13 cellular contexts compared by ENCODE assay signal in genomic region chr13:59176775-59177174, GRCh38.
A peak's percentile ranks its signal among the peaks of the same experiment; 100 is the strongest.
DNase-seq lines count a peak whose midpoint lies in the region; ATAC-seq and TF ChIP-seq lines count a peak whose summit lies in the region.
"Had no signal": no experiment of that assay in that cellular context is flagged by ENCODE, and none has a peak within 500 bp of the region (broad histone marks: within the 10 kb centered on the region; RNA-seq: fewer than 3 reads in every experiment).

No MANE protein-coding gene starts in this region.

- H3K23ac ChIP-seq in neuronal stem cell (ENCODE audit: low read depth, low read length, poor library complexity) = no peak overlapping the region

- WGBS in neuronal stem cell (ENCODE audit: extremely low coverage in 2 of 2, insufficient read length in 2 of 2, insufficient replicate concordance in 1 of 2), 2 donors = no CpG with 5 or more reads among the region's 3 CpGs

- no peak overlapping the region for H3K27ac Mint-ChIP-seq in Calu3 (ENCODE audit: unreplicated experiment)
- H3K27ac Mint-ChIP-seq: brain had no signal

- H2BK120ac ChIP-seq in neuronal stem cell (ENCODE audit: low read depth, low read length) = no peak overlapping the region

- no peaks in the 10 kb centered on the region for H3K36me3 Mint-ChIP-seq in Calu3 (ENCODE audit: insufficient read depth, unreplicated experiment)
- H3K36me3 Mint-ChIP-seq: brain had no signal

- DNase-seq in AG20443 (ENCODE audit: low spot score) (peak; percentile 11), KBM-7 (peak; percentile 27), choroid plexus epithelial cell (ENCODE audit: low read depth) (no peak), Calu3 (no peak), neuronal stem cell (ENCODE audit: low spot score) (no peak)
- DNase-seq: activated CD4-positive, CD25-positive, alpha-beta regulatory T cell treated with anti-CD3 and anti-CD28 coated beads, Interleukin-2, amount 50 U/mL, for 72 hours; HCEC 1CT; NCI-H1694 treated with DMSO at 0.1 percent for 48 hours; stimulated activated naive CD8-positive, alpha-beta T cell treated with anti-CD3 and anti-CD28 coated beads, Interleukin-15, Interleukin-2, amounts not matched to agents 100 U/mL and 50 U/mL, for 24 hours had no signal

- in situ Hi-C loops in KBM-7 (cut with MboI; ENCODE audit: low pct_unique_long_range_greater_than_20kb, low sequenced_read_pairs) = no loop called here

- no peak overlapping the region for H3K4me2 ChIP-seq in neuronal stem cell (ENCODE audit: insufficient read depth, low read length, poor library complexity, severe bottlenecking)

- peak; percentile 34; the same call in 1 of the 2 replicates for TF ChIP-seq CTCF in GM12875 (IDR thresholded peaks at IDR 0.05; ENCODE audit: borderline replicate concordance, insufficient read depth, low read depth, low read length)
- TF ChIP-seq CTCF in choroid plexus epithelial cell (conservative IDR thresholded peaks at IDR 0.05; ENCODE audit: low read depth, low read length) = peak; percentile 14
- TF ChIP-seq CTCF in Calu3 (IDR thresholded peaks at IDR 0.05; ENCODE audit: unreplicated experiment) = no peak

- H3K9ac ChIP-seq in neuronal stem cell (ENCODE audit: low read depth, low read length, poor library complexity) = no peak overlapping the region

- H3K36me3 ChIP-seq in neuronal stem cell (replicated peaks in 1 of 2; ENCODE audit: control insufficient read depth in 2 of 2, insufficient read depth in 2 of 2, low read length in 2 of 2) = no peaks in the 10 kb centered on the region

- H3K4me1 Mint-ChIP-seq in Calu3 (ENCODE audit: low read depth, unreplicated experiment) = no peaks in the 10 kb centered on the region
- H3K4me1 Mint-ChIP-seq: brain had no signal

- CTCF ChIA-PET in Calu3 (lab: Charles Lee) = no interaction called here

- H4K8ac ChIP-seq in neuronal stem cell (ENCODE audit: low read depth, low read length) = no peak overlapping the region

- H3K4ac ChIP-seq in neuronal stem cell (ENCODE audit: low read length) = no peak overlapping the region

- ATAC-seq in GM19351 (IDR thresholded peaks at IDR 0.05; ENCODE audit: unreplicated experiment) = no peak
- ATAC-seq in HG03159 (IDR thresholded peaks at IDR 0.05; ENCODE audit: unreplicated experiment) = no peak
- ATAC-seq: stimulated activated naive CD8-positive, alpha-beta T cell treated with anti-CD3 and anti-CD28 coated beads, Interleukin-15, Interleukin-2, amounts not matched to agents 100 U/mL and 50 U/mL, for 24 hours had no signal

- H3K18ac ChIP-seq in neuronal stem cell (ENCODE audit: low read length) = no peak overlapping the region

- H3K4me1 ChIP-seq in neuronal stem cell (ENCODE audit: control insufficient read depth in 2 of 2, insufficient read depth in 1 of 2, low read depth in 1 of 2, low read length in 2 of 2) = no peaks in the 10 kb centered on the region

- no peak overlapping the region for H2BK12ac ChIP-seq in neuronal stem cell (ENCODE audit: low read length)

- no peak overlapping the region for H2AK5ac ChIP-seq in neuronal stem cell (ENCODE audit: low read depth, low read length)

- no peak overlapping the region for H3K4me3 Mint-ChIP-seq in Calu3 (ENCODE audit: low read depth, unreplicated experiment)
- H3K4me3 Mint-ChIP-seq: brain had no signal

- no TSS peak for BruUV-seq in Calu3 (replicated peaks; lab: Mats Ljungman, UMichigan)

- no peaks in the 10 kb centered on the region for H3K27me3 Mint-ChIP-seq in Calu3 (ENCODE audit: unreplicated experiment)
- H3K27me3 Mint-ChIP-seq: brain had no signal

- intact Hi-C loops in Calu3 (cut with micrococcal nuclease; ENCODE audit: unreplicated experiment) = no loop called here

- H2BK15ac ChIP-seq in neuronal stem cell (ENCODE audit: low read length) = no peak overlapping the region

- H2BK5ac ChIP-seq in neuronal stem cell (ENCODE audit: low read length) = no peak overlapping the region

- no peak overlapping the region for H4K91ac ChIP-seq in neuronal stem cell (ENCODE audit: low read depth, low read length, poor library complexity)

- no peak overlapping the region for H3K14ac ChIP-seq in neuronal stem cell (ENCODE audit: low read length)

- H3K79me1 ChIP-seq in neuronal stem cell (ENCODE audit: low read depth, low read length) = no peaks in the 10 kb centered on the region

- H2AFZ ChIP-seq in neuronal stem cell (ENCODE audit: low read length) = no peak overlapping the region

- no peaks in the 10 kb centered on the region for H3K27me3 ChIP-seq in neuronal stem cell (ENCODE audit: control insufficient read depth in 3 of 3, insufficient read depth in 3 of 3, low read depth in 1 of 3, low read length in 3 of 3)

- H3K4me3 ChIP-seq in GM12875 (ENCODE audit: low read depth, low read length) (no peak overlapping the region), choroid plexus epithelial cell (ENCODE audit: low read depth, low read length) (no peak overlapping the region), neuronal stem cell (ENCODE audit: low read length in 2 of 2) (no peak overlapping the region)

- no peaks in the 10 kb centered on the region for H3K9me3 ChIP-seq in neuronal stem cell (replicated peaks in 1 of 2; ENCODE audit: control insufficient read depth in 2 of 2, insufficient read depth in 1 of 2, low read depth in 1 of 2, low read length in 2 of 2)

- no peak overlapping the region for H3K27ac ChIP-seq in neuronal stem cell (replicated peaks; ENCODE audit: low read length)

- H3K9me3 Mint-ChIP-seq in Calu3 (ENCODE audit: low read depth, unreplicated experiment) = no peaks in the 10 kb centered on the region

Comparison
In these comparisons a context has a peak if more than half of its experiments do, and no peak if none do; other contexts are left out.
1. DNase-seq: peak in AG20443 (single experiment) and KBM-7 (single experiment); none in choroid plexus epithelial cell (single experiment), Calu3 (single experiment) and neuronal stem cell (single experiment).